ENCODE assay signal across 8 cellular contexts in the genomic region with DNA sequence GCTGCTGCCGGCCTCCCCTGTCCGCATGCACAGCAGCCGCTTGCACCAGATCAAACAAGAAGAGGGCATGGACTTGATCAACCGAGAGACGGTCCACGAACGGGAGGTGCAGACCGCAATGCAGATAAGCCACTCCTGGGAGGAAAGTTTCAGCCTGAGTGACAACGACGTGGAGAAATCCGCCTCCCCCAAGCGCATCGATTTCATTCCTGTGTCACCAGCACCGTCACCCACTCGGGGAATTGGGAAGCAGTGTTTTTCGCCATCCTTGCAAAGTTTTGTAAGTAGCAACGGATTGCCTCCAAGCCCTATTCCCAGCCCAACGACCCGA.
DNase-seq lines count a peak whose midpoint lies in the region; ATAC-seq, FAIRE-seq and TF ChIP-seq lines count a peak whose summit lies in the region.

No MANE protein-coding gene starts in this region.

- H3K27ac Mint-ChIP-seq in CD4-positive, alpha-beta T cell: no peak overlapping the region
- no peak overlapping the region for H3K27ac Mint-ChIP-seq in progenitor cell of endocrine pancreas

- H3K27ac ChIP-seq in CD4-positive, alpha-beta T cell (ENCODE audit: low read depth, low read length): peak overlapping the region; percentile 90
- H3K27ac ChIP-seq in MM.1S (ENCODE audit: low read length) (peak overlapping the region; percentile 83; the same call in 1 of the 2 replicates), endothelial cell of umbilical vein (ENCODE audit: insufficient read depth, low read depth, low read length) (no peak overlapping the region), pancreas (peak overlapping the region; percentile 81 to 94 (median 90))

- H4K20me1 ChIP-seq in MM.1S (ENCODE audit: insufficient read depth, low read length): no peaks in the 10 kb centered on the region
- H4K20me1 ChIP-seq in endothelial cell of umbilical vein (replicated peaks; ENCODE audit: control insufficient read depth, extremely low read depth, insufficient read depth, low read length): peaks cover 6% of the 10 kb centered on the region

- POLR2A ChIA-PET in CD4-positive, alpha-beta T cell (lab: Charles Lee): interaction anchor here (1.0 to 1.7 kb wide), 7 partner anchors 78 to 342 kb away, joined by 3 to 5 read pairs (median 3); a partner anchor contains a TSS
- POLR2A ChIA-PET in endothelial cell of umbilical vein (lab: Charles Lee): no interaction called here

- H3K4me3 ChIP-seq in MM.1S (ENCODE audit: low read length): peak overlapping the region; percentile 98
- peak overlapping the region; percentile 52 to 71 (median 62) for H3K4me3 ChIP-seq in endothelial cell of umbilical vein (replicated peaks in 1 of 3; ENCODE audit: insufficient read depth in 1 of 3, low read depth in 1 of 3, low read length in 3 of 3)
- H3K4me3 ChIP-seq in pancreas: peak overlapping the region; percentile 54 to 93 (median 79)

- no peaks in the 10 kb centered on the region for H3K27me3 ChIP-seq in CD4-positive, alpha-beta T cell (ENCODE audit: control insufficient read depth, insufficient read depth, low read length)
- H3K27me3 ChIP-seq in MM.1S (replicated peaks; ENCODE audit: insufficient read depth, low read length) (no peaks in the 10 kb centered on the region), endothelial cell of umbilical vein (ENCODE audit: control insufficient read depth in 2 of 2, insufficient read depth in 2 of 2, low read length in 2 of 2) (peaks cover 5% of the 10 kb centered on the region in 2 experiments), pancreas (no peaks in the 10 kb centered on the region)

- H3K4me1 ChIP-seq in MM.1S (ENCODE audit: low read length) (peaks cover 19% of the 10 kb centered on the region), endothelial cell of umbilical vein (ENCODE audit: control insufficient read depth, extremely low read depth, insufficient read depth, low read length) (peaks cover 26% of the 10 kb centered on the region), pancreas (peaks cover 26 to 48% (median 33%) of the 10 kb centered on the region in 3 donors)

- no peaks in the 10 kb centered on the region for H3F3A ChIP-seq in MM.1S (ENCODE audit: insufficient read depth, low read length)

- H3K79me2 ChIP-seq in MM.1S (ENCODE audit: low read length) (peaks cover 54% of the 10 kb centered on the region), endothelial cell of umbilical vein (ENCODE audit: control insufficient read depth, insufficient read depth, low read length) (peaks cover 12% of the 10 kb centered on the region)

- no peaks in the 10 kb centered on the region for H3K9me3 Mint-ChIP-seq in CD4-positive, alpha-beta T cell
- H3K9me3 Mint-ChIP-seq in progenitor cell of endocrine pancreas (ENCODE audit: low read depth): no peaks in the 10 kb centered on the region

- TF ChIP-seq CTCF in CD4-positive, alpha-beta T cell (IDR thresholded peaks at IDR 0.05): no peak
- TF ChIP-seq CTCF in MM.1S (IDR thresholded peaks at IDR 0.05; ENCODE audit: low read length): no peak
- TF ChIP-seq CTCF in endothelial cell of umbilical vein (IDR thresholded peaks at IDR 0.05; ENCODE audit: extremely low read depth in 1 of 2, insufficient read depth in 1 of 2, low read depth in 1 of 2, low read length in 2 of 2): no peak
- TF ChIP-seq CTCF in pancreas (IDR thresholded peaks at IDR 0.05): no peak
- no peak for TF ChIP-seq CTCF in progenitor cell of endocrine pancreas (IDR thresholded peaks at IDR 0.05; ENCODE audit: unreplicated experiment)

- H3K27me3 Mint-ChIP-seq in CD4-positive, alpha-beta T cell: peaks cover 5% of the 10 kb centered on the region
- H3K27me3 Mint-ChIP-seq in progenitor cell of endocrine pancreas: no peaks in the 10 kb centered on the region

- no peaks in the 10 kb centered on the region for H3K36me3 Mint-ChIP-seq in CD4-positive, alpha-beta T cell (ENCODE audit: low read depth)
- no peaks in the 10 kb centered on the region for H3K36me3 Mint-ChIP-seq in progenitor cell of endocrine pancreas (ENCODE audit: insufficient read depth)

- dilution Hi-C loops in endothelial cell of umbilical vein (cut with MboI; ENCODE audit: extremely low pct_ligation_motif_present, low sequenced_read_pairs): no loop called here

- CTCF ChIA-PET in CD4-positive, alpha-beta T cell (lab: Charles Lee): no interaction called here
- CTCF ChIA-PET in endothelial cell of umbilical vein (lab: Charles Lee): no interaction called here

- no peak for TF ChIP-seq POLR2A in endothelial cell of umbilical vein (IDR thresholded peaks at IDR 0.05; ENCODE audit: low read depth, low read length)

- H3K4me2 ChIP-seq in MM.1S (ENCODE audit: low read depth, low read length): peak overlapping the region; percentile 90
- peak overlapping the region; percentile 86 for H3K4me2 ChIP-seq in endothelial cell of umbilical vein (ENCODE audit: insufficient read depth, low read length)

- intact Hi-C loops in CD4-positive, alpha-beta T cell (cut with DNase I, micrococcal nuclease): loop anchor here (5.0 to 10.0 kb wide), 4 partner anchors 117 to 1484 kb away; no protein-coding TSS in a partner anchor
- intact Hi-C loops in endothelial cell of umbilical vein (cut with micrococcal nuclease): loop anchor here (5.0 to 10.0 kb wide), 3 partner anchors 198 to 984 kb away; a partner anchor contains a TSS
- intact Hi-C loops in pancreas (cut with DNase I): loop anchor here in 1 of 3 donors (10.0 kb wide), 1 partner anchor 214 kb away; no protein-coding TSS in a partner anchor

- FAIRE-seq in endothelial cell of umbilical vein (lab: Jason Lieb, UNC) (no peak), pancreas (lab: Jason Lieb, UNC) (no peak)

- WGBS in pancreas, 2 donors: 0% methylated on average over 19 of the region's 19 CpGs

- H3K9me2 ChIP-seq in MM.1S (replicated peaks; ENCODE audit: insufficient read depth, low read length): no peaks in the 10 kb centered on the region

- H3K4me1 Mint-ChIP-seq in CD4-positive, alpha-beta T cell (ENCODE audit: low read depth): no peaks in the 10 kb centered on the region
- peaks cover 2% of the 10 kb centered on the region for H3K4me1 Mint-ChIP-seq in progenitor cell of endocrine pancreas (ENCODE audit: low read depth)

- H3K36me3 ChIP-seq in MM.1S (replicated peaks; ENCODE audit: insufficient read depth, low read length) (no peaks in the 10 kb centered on the region), endothelial cell of umbilical vein (ENCODE audit: control insufficient read depth in 2 of 2, extremely low read depth in 1 of 2, insufficient read depth in 2 of 2, low read length in 2 of 2) (no peaks in the 10 kb centered on the region), pancreas (no peaks in the 10 kb centered on the region)

- no peaks in the 10 kb centered on the region for H3K9me3 ChIP-seq in CD4-positive, alpha-beta T cell (ENCODE audit: control insufficient read depth, low read length)
- H3K9me3 ChIP-seq in MM.1S (replicated peaks; ENCODE audit: insufficient read depth, low read length): no peaks in the 10 kb centered on the region
- H3K9me3 ChIP-seq in endothelial cell of umbilical vein (replicated peaks; ENCODE audit: control insufficient read depth, insufficient read depth, low read length): no peaks in the 10 kb centered on the region
- no peaks in the 10 kb centered on the region for H3K9me3 ChIP-seq in pancreas

- H2AFZ ChIP-seq in MM.1S (ENCODE audit: low read length) (peak overlapping the region; percentile 58), endothelial cell of umbilical vein (ENCODE audit: low read depth, low read length) (peak overlapping the region; percentile 49)

- peak overlapping the region; percentile 92 for H3K9ac ChIP-seq in MM.1S (ENCODE audit: low read length)
- H3K9ac ChIP-seq in endothelial cell of umbilical vein (replicated peaks; ENCODE audit: extremely low read depth, insufficient read depth, low read length): peak overlapping the region; percentile 98

- BruUV-seq in endothelial cell of umbilical vein (replicated peaks; lab: Mats Ljungman, UMichigan): no TSS peak

- no peak for DNase-seq in CD4-positive, alpha-beta T cell
- DNase-seq in MM.1S: no peak
- DNase-seq in endothelial cell of umbilical vein (ENCODE audit: low read depth, low spot score): no peak
- DNase-seq in pancreas: no peak
- DNase-seq in NCI-H1694 (lab: John Stamatoyannopoulos, UW): no peak
- no peak for DNase-seq in progenitor cell of endocrine pancreas (ENCODE audit: low spot score, unreplicated experiment)
- no peak for DNase-seq in NCI-H187 (lab: John Stamatoyannopoulos, UW)
- DNase-seq in islet precursor cell: no peak

- no peak for ATAC-seq in CD4-positive, alpha-beta T cell (ENCODE audit: poor library complexity)
- ATAC-seq in pancreas: no peak

- H3K9me1 ChIP-seq in endothelial cell of umbilical vein (replicated peaks; ENCODE audit: control insufficient read depth, extremely low read depth, insufficient read depth, low read length): no peaks in the 10 kb centered on the region

- H3K4me3 Mint-ChIP-seq in CD4-positive, alpha-beta T cell: no peak overlapping the region
- H3K4me3 Mint-ChIP-seq in progenitor cell of endocrine pancreas (ENCODE audit: low read depth): no peak overlapping the region

TF ChIP-seq in endothelial cell of umbilical vein, 7 proteins besides CTCF, POLR2A, EP300 and RAD21:
- TF ChIP-seq, protein P1, sequence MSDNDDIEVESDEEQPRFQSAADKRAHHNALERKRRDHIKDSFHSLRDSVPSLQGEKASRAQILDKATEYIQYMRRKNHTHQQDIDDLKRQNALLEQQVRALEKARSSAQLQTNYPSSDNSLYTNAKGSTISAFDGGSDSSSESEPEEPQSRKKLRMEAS (IDR thresholded peaks at IDR 0.05; ENCODE audit: insufficient read depth, insufficient read length): no peak
- TF ChIP-seq EZH2 (IDR thresholded peaks at IDR 0.05; ENCODE audit: borderline replicate concordance, low read depth, low read length, severe bottlenecking) (no peak), MYC (IDR thresholded peaks at IDR 0.05; ENCODE audit: low read depth, low read length) (no peak), JUN (IDR thresholded peaks at IDR 0.05; ENCODE audit: borderline replicate concordance, insufficient read depth, insufficient read length, low read depth) (no peak), FOS (IDR thresholded peaks at IDR 0.05; ENCODE audit: borderline replicate concordance, insufficient read depth, low read length) (no peak), GATA2 (IDR thresholded peaks at IDR 0.05; ENCODE audit: insufficient read depth, insufficient read length, low read depth, low read length) (no peak), POLR2AphosphoS5 (IDR thresholded peaks at IDR 0.05; ENCODE audit: insufficient read depth, low read depth, low read length) (no peak)
